Comparison of ENCODE assay signal across 10 cellular contexts in genomic region chrX:46554942-46555341, GRCh38.
DNase-seq lines count a peak whose midpoint lies in the region; ATAC-seq, FAIRE-seq and TF ChIP-seq lines count a peak whose summit lies in the region.
"Had no signal": no experiment of that assay in that cellular context is flagged by ENCODE, and none has a peak within 500 bp of the region (broad histone marks: within the 10 kb centered on the region; RNA-seq: fewer than 3 reads in every experiment).

No MANE protein-coding gene starts in this region.

- TF ChIP-seq CTCF in retinal pigment epithelial cell (conservative IDR thresholded peaks at IDR 0.05; ENCODE audit: low read depth, low read length) (peak; percentile 23), D721Med (IDR thresholded peaks at IDR 0.05; ENCODE audit: insufficient read depth, missing control alignments) (no peak)

- no peak for FAIRE-seq in D721Med (lab: Jason Lieb, UNC)

- H3K4me3 ChIP-seq in retinal pigment epithelial cell (ENCODE audit: low read length) = no peak overlapping the region

- DNase-seq in NCI-H2107 treated with DMSO at 0.1 percent for 48 hours (lab: John Stamatoyannopoulos, UW; ENCODE audit: unreplicated experiment) (peak; percentile 75), NCI-H2107 (lab: John Stamatoyannopoulos, UW) (no peak), NAMALWA (ENCODE audit: low spot score) (peak; percentile 27), dedifferentiated amniotic fluid mesenchymal stem cell (ENCODE audit: extremely low spot score) (peak; percentile 69), retinal pigment epithelial cell (ENCODE audit: low read depth) (no peak), D721Med (ENCODE audit: insufficient read length, low spot score) (no peak)
- DNase-seq: hippocampal formation had no signal

- no peak for ATAC-seq in HG02678 (IDR thresholded peaks at IDR 0.05; ENCODE audit: unreplicated experiment)
- ATAC-seq in HG02938 (IDR thresholded peaks at IDR 0.05; ENCODE audit: unreplicated experiment) = no peak
- ATAC-seq: activated T-helper 17 cell treated with anti-CD3 and anti-CD28 coated beads, Interleukin-2, amount 50 U/mL, for 72 hours had no signal

Comparison
In these comparisons a context has a peak if more than half of its experiments do, and no peak if none do; other contexts are left out.
1. DNase-seq: peak in NCI-H2107 treated with DMSO at 0.1 percent for 48 hours (single experiment), NAMALWA (single experiment) and dedifferentiated amniotic fluid mesenchymal stem cell (single experiment); none in NCI-H2107 (single experiment), retinal pigment epithelial cell (single experiment) and D721Med (single experiment).